ENCODE assay signal across 17 cellular contexts in the genomic region with DNA sequence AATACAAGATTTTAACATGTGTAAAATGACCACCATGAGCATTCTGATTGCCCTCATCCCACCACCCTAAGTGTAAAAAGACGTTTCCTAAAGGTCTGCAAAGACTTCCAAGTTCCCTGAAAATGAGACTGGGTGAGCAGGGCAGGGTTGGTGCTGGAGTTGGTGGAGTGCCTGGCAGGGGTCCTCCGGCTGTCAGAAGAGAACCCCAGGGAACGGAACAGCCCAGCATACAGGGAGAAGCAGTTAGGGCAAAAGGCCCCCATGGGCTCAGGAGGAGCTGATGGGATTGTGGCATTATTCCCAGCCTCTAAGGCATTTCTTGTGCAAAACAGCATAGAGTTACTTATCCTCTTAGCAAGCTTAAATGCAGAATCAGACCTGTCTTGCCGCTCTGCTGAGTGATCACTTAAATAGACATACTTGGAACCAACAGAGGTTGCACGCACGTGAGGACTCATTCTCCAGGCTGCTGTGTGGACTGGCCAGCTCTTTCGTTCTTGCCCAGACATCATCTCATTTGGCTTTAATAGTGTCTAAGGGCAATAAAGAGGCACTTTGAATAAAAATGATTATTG.
"Had no signal": no experiment of that assay in that cellular context is flagged by ENCODE, and none has a peak within 500 bp of the region (broad histone marks: within the 10 kb centered on the region; RNA-seq: fewer than 3 reads in every experiment).

No MANE protein-coding gene starts in this region.

- DNase-seq: activated CD4-positive, alpha-beta memory T cell treated with anti-CD3 and anti-CD28 coated beads, Interleukin-2, amount 10 ng/mL, durations not matched to agents 7 days and 5 days; activated CD4-positive, alpha-beta T cell treated with anti-CD3 and anti-CD28 coated beads, Interleukin-2, amount 10 ng/mL, durations not matched to agents 24 days and 14 days; activated effector memory CD4-positive, alpha-beta T cell treated with Interleukin-2 at 50 U/mL for 16 hours; activated naive CD4-positive, alpha-beta T cell treated with anti-CD3 and anti-CD28 coated beads, Interleukin-2, amount 10 ng/mL, durations not matched to agents 7 days and 5 days; activated T-cell treated with anti-CD3 and anti-CD28 coated beads, Interleukin-2, amount 50 U/mL, for 72 hours; effector CD4-positive, alpha-beta T cell; hypothalamus; mesenchymal stem cell; mucosa of descending colon; occipital lobe; retina; stimulated activated CD4-positive, alpha-beta T cell treated with anti-CD3 and anti-CD28 coated beads, Interleukin-2, amount 100 ng/mL, for 48 hours; stimulated activated CD8-positive, alpha-beta memory T cell treated with anti-CD3 and anti-CD28 coated beads, Interleukin-4, amount 100 ng/mL, for 48 hours; stimulated activated naive CD4-positive, alpha-beta T cell; testis; trophoblast cell had no signal

- ATAC-seq: activated CD4-positive, CD25-positive, alpha-beta regulatory T cell treated with anti-CD3 and anti-CD28 coated beads, Interleukin-2, amount 50 U/mL, for 24 hours; activated T-cell treated with anti-CD3 and anti-CD28 coated beads, Interleukin-2, amount 50 U/mL, for 72 hours; mucosa of descending colon had no signal
